22 cellular contexts compared by ENCODE assay signal in the genomic region with DNA sequence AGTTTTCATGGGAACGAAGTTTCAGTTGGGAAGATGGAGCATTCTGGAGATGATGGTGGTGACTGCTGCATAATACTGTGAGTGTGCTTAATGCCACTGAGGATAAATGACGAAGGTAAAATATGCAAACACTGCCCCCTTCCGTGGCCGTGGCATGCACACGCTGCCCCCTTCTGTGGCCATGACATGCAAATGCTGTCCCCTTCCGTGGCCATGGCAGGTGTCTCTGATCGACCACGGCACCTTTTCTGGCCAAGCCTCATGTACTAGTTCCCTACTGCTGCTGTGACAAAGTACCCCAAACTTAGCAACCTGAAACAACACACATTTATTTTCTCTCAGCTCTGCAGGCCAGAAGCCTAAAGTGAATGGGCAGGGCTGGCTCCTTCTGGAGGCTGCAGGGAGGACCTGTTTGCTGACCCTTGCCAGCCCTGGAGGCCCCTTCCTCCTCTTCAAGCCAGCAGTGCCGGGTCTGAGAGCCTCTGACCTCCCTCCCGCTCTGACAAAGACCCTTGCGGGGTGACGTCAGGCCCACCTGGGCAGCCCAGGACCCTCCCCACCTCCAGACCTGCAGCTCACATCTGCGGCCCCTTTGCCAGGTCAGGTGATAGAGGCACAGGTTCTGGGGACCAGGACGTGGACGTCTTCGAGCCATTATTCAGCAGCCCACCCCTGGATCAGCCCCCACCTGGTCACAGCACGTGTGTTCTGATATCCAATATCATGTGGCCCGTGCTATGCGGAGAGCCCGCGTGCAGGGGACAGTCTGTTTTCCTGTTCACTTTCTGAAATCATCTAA.
DNase-seq lines count a peak whose midpoint lies in the region; ATAC-seq and TF ChIP-seq lines count a peak whose summit lies in the region.
"Had no signal": no experiment of that assay in that cellular context is flagged by ENCODE, and none has a peak within 500 bp of the region (broad histone marks: within the 10 kb centered on the region; RNA-seq: fewer than 3 reads in every experiment).

No MANE protein-coding gene starts in this region.

- no peak overlapping the region for H3K9ac ChIP-seq in HCT116 (ENCODE audit: low read length)
- H3K9ac ChIP-seq: KMS-11 had no signal

- no peak overlapping the region for H2AFZ ChIP-seq in HCT116 (ENCODE audit: low read depth, low read length, poor library complexity, severe bottlenecking)

- no peaks in the 10 kb centered on the region for H3K9me3 ChIP-seq in HCT116 (ENCODE audit: control insufficient read depth in 1 of 2, insufficient read depth in 1 of 2, low read depth in 1 of 2, low read length in 2 of 2)
- no peaks in the 10 kb centered on the region for H3K9me3 ChIP-seq in Panc1 (ENCODE audit: control insufficient read depth, insufficient read depth, low read depth, low read length)
- H3K9me3 ChIP-seq in psoas muscle: no peaks in the 10 kb centered on the region
- H3K9me3 ChIP-seq: ascending aorta had no signal

- peak; percentile 37 for TF ChIP-seq RAD21 in HCT116 (IDR thresholded peaks at IDR 0.05; ENCODE audit: low read depth)

- BruUV-seq in HCT116 (replicated peaks; lab: Mats Ljungman, UMichigan) (no TSS peak), Panc1 (replicated peaks; lab: Mats Ljungman, UMichigan) (no TSS peak)

- H3K9me2 ChIP-seq in HCT116 (ENCODE audit: insufficient read depth): no peaks in the 10 kb centered on the region

- H3K79me2 ChIP-seq in HCT116 (ENCODE audit: insufficient read depth, low read length): no peaks in the 10 kb centered on the region

- H3K27me3 ChIP-seq in HCT116 (ENCODE audit: insufficient read depth, low read length) (peaks cover 15% of the 10 kb centered on the region), Panc1 (ENCODE audit: control insufficient read depth, insufficient read depth, low read length) (no peaks in the 10 kb centered on the region), psoas muscle (ENCODE audit: insufficient read depth in 3 of 3, low read length in 2 of 3) (peaks cover 0 to 83% (median 18%) of the 10 kb centered on the region in 3 donors)
- H3K27me3 ChIP-seq: ascending aorta had no signal

- no peak for TF ChIP-seq POLR2A in HCT116 (IDR thresholded peaks at IDR 0.05; ENCODE audit: borderline replicate concordance, extremely low read depth, insufficient read depth, insufficient read length)

- ATAC-seq in HCT116: 0 out of 2 replicates have a peak, but pooled peaks have one; percentile 27
- peak; percentile 82 for ATAC-seq in Panc1
- ATAC-seq in psoas muscle: no peak
- ATAC-seq: activated CD8-positive, alpha-beta T cell treated with anti-CD3 and anti-CD28 coated beads for 36 hours; left lobe of liver had no signal

- no peak overlapping the region for H3K4me2 ChIP-seq in HCT116 (ENCODE audit: low read length)
- H3K4me2 ChIP-seq: KMS-11, smooth muscle cell had no signal

- H3K36me3 ChIP-seq in HCT116 (ENCODE audit: control insufficient read depth in 1 of 2, insufficient read depth in 2 of 2, low read length in 2 of 2): no peaks in the 10 kb centered on the region
- H3K36me3 ChIP-seq in Panc1 (ENCODE audit: control insufficient read depth, insufficient read depth, low read length): no peaks in the 10 kb centered on the region
- no peaks in the 10 kb centered on the region for H3K36me3 ChIP-seq in psoas muscle (ENCODE audit: insufficient read depth in 1 of 2, low read depth in 1 of 2)
- H3K36me3 ChIP-seq: ascending aorta had no signal

- CTCF ChIA-PET in HCT116 (lab: Charles Lee): no interaction called here
- CTCF ChIA-PET in Panc1 (lab: Charles Lee): no interaction called here

- 50 to 52% (median 52%) methylated on average over 21 of the region's 21 CpGs for whole genome bisulfite sequencing in psoas muscle, 3 donors

- H3K4me3 ChIP-seq in HCT116 (replicated peaks in 1 of 2; ENCODE audit: low read depth in 1 of 2, low read length in 2 of 2) (no peak overlapping the region), Panc1 (ENCODE audit: low read depth in 2 of 2, low read length in 2 of 2) (no peak overlapping the region), psoas muscle (no peak overlapping the region)
- H3K4me3 ChIP-seq: ascending aorta, smooth muscle cell had no signal

- RAD21 ChIA-PET in HCT116 (lab: Charles Lee; ENCODE audit: low non-redundant PET in 1 of 2, low total read pairs in 2 of 2, uncharacterized antibody in 2 of 2, unreplicated experiment in 2 of 2): no interaction called here

- H3K27ac ChIP-seq in HCT116 (ENCODE audit: low read depth, low read length) (no peak overlapping the region), Panc1 (ENCODE audit: low read length) (no peak overlapping the region), psoas muscle (no peak overlapping the region)
- H3K27ac ChIP-seq: ascending aorta, KMS-11 had no signal

- TF ChIP-seq CTCF in HCT116 (IDR thresholded peaks at IDR 0.05 in 2 of 3, conservative IDR thresholded peaks at IDR 0.05 in 1 of 3; ENCODE audit: borderline replicate concordance in 1 of 3, insufficient read depth in 1 of 3, low read depth in 2 of 3, low read length in 2 of 3) (0 out of 6 replicates have a peak, but pooled peaks of 2 of the 3 experiments have one; percentile 10 to 15), Panc1 (IDR thresholded peaks at IDR 0.05) (no peak; the same call in 1 of the 2 replicates), psoas muscle (IDR thresholded peaks at IDR 0.05) (no peak)

- intact Hi-C loops in HCT116 (cut with micrococcal nuclease) (no loop called here), Panc1 (cut with micrococcal nuclease; ENCODE audit: unreplicated experiment) (loop anchor here (10.0 kb wide), 1 partner anchor 153 kb away; no protein-coding TSS in a partner anchor), psoas muscle (cut with DNase I) (no loop called here)

- no peaks in the 10 kb centered on the region for H4K20me1 ChIP-seq in HCT116 (ENCODE audit: insufficient read depth)

- H3K4me1 ChIP-seq in HCT116 (ENCODE audit: control insufficient read depth in 1 of 2, insufficient read depth in 2 of 2, low read length in 2 of 2): no peaks in the 10 kb centered on the region
- no peaks in the 10 kb centered on the region for H3K4me1 ChIP-seq in Panc1 (ENCODE audit: control insufficient read depth, insufficient read depth, low read length)
- no peaks in the 10 kb centered on the region for H3K4me1 ChIP-seq in psoas muscle
- H3K4me1 ChIP-seq: ascending aorta had no signal

- DNase-seq in NCI-H524 (lab: John Stamatoyannopoulos, UW): peak; percentile 23 to 50
- no peak for DNase-seq in NCI-H524 treated with DMSO at 0.1 percent for 48 hours (lab: John Stamatoyannopoulos, UW)
- DNase-seq in HCT116 (ENCODE audit: low read depth, low spot score): no peak
- DNase-seq in Panc1 (ENCODE audit: low read depth, low spot score): peak; percentile 17
- DNase-seq in left kidney (ENCODE audit: low read depth, low spot score): peak; percentile 39
- DNase-seq in NCI-H2029 (lab: John Stamatoyannopoulos, UW): no peak
- DNase-seq in psoas muscle: no peak
- DNase-seq in activated effector memory CD4-positive, alpha-beta T cell treated with anti-CD3 and anti-CD28 coated beads, Interleukin-2, amount 50 U/mL, for 16 hours: no peak
- DNase-seq: activated CD4-positive, CD25-positive, alpha-beta regulatory T cell; activated CD8-positive, alpha-beta T cell treated with anti-CD3 and anti-CD28 coated beads for 36 hours; activated naive CD4-positive, alpha-beta T cell treated with anti-CD3 and anti-CD28 coated beads, Interleukin-2, amount 50 U/mL, for 16 hours; activated T-cell treated with anti-CD3 and anti-CD28 coated beads, Interleukin-2, amount 50 U/mL, for 24 hours; CD4-positive, CD25-positive, alpha-beta regulatory T cell; cerebellar nuclear complex; DMS79 treated with DMSO at 0.1 percent for 48 hours; effector CD4-positive, alpha-beta T cell; SHP77 treated with DMSO at 0.1 percent for 48 hours; stimulated activated CD4-positive, alpha-beta T cell treated with anti-CD3 and anti-CD28 coated beads, Interleukin-4, amount 100 ng/mL, for 4 hours had no signal

- in situ Hi-C loops in Panc1 (cut with HindIII; ENCODE audit: low pct_unique_long_range_greater_than_20kb, low sequenced_read_pairs): no loop called here

- POLR2A ChIA-PET in HCT116 (lab: Charles Lee): no interaction called here
- POLR2A ChIA-PET in Panc1 (lab: Charles Lee): no interaction called here

TF ChIP-seq in HCT116, 20 proteins besides CTCF, POLR2A, EP300 and RAD21 (continues in another document):
- TF ChIP-seq, protein P1, sequence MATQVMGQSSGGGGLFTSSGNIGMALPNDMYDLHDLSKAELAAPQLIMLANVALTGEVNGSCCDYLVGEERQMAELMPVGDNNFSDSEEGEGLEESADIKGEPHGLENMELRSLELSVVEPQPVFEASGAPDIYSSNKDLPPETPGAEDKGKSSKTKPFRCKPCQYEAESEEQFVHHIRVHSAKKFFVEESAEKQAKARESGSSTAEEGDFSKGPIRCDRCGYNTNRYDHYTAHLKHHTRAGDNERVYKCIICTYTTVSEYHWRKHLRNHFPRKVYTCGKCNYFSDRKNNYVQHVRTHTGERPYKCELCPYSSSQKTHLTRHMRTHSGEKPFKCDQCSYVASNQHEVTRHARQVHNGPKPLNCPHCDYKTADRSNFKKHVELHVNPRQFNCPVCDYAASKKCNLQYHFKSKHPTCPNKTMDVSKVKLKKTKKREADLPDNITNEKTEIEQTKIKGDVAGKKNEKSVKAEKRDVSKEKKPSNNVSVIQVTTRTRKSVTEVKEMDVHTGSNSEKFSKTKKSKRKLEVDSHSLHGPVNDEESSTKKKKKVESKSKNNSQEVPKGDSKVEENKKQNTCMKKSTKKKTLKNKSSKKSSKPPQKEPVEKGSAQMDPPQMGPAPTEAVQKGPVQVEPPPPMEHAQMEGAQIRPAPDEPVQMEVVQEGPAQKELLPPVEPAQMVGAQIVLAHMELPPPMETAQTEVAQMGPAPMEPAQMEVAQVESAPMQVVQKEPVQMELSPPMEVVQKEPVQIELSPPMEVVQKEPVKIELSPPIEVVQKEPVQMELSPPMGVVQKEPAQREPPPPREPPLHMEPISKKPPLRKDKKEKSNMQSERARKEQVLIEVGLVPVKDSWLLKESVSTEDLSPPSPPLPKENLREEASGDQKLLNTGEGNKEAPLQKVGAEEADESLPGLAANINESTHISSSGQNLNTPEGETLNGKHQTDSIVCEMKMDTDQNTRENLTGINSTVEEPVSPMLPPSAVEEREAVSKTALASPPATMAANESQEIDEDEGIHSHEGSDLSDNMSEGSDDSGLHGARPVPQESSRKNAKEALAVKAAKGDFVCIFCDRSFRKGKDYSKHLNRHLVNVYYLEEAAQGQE (IDR thresholded peaks at IDR 0.05; ENCODE audit: low read depth): no peak
- no peak for TF ChIP-seq EZH2phosphoT487 (IDR thresholded peaks at IDR 0.05; ENCODE audit: borderline replicate concordance)
- no peak for TF ChIP-seq ZFX (IDR thresholded peaks at IDR 0.05)
- no peak for TF ChIP-seq EZH2 (IDR thresholded peaks at IDR 0.05)
- TF ChIP-seq YY1 (IDR thresholded peaks at IDR 0.05; ENCODE audit: extremely low read depth, insufficient replicate concordance, low read depth, low read length): no peak
- TF ChIP-seq POLR2AphosphoS5 (IDR thresholded peaks at IDR 0.05; ENCODE audit: low read depth, low read length): no peak
- no peak for TF ChIP-seq TCF7L2 (IDR thresholded peaks at IDR 0.05; ENCODE audit: borderline replicate concordance, extremely low read depth, insufficient read depth, insufficient read length)
- TF ChIP-seq, protein P2, sequence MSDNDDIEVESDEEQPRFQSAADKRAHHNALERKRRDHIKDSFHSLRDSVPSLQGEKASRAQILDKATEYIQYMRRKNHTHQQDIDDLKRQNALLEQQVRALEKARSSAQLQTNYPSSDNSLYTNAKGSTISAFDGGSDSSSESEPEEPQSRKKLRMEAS (IDR thresholded peaks at IDR 0.05): no peak

Comparison
In these comparisons a context has a peak if more than half of its experiments do, and no peak if none do; other contexts are left out.
1. DNase-seq: peak in NCI-H524 (2 of 2), Panc1 (single experiment) and left kidney (single experiment); none in NCI-H524 treated with DMSO at 0.1 percent for 48 hours (single experiment), HCT116 (single experiment), NCI-H2029 (single experiment), psoas muscle (0 of 2) and activated effector memory CD4-positive, alpha-beta T cell treated with anti-CD3 and anti-CD28 coated beads, Interleukin-2, amount 50 U/mL, for 16 hours (single experiment).
2. ATAC-seq: peak in HCT116 (single experiment) and Panc1 (single experiment); none in psoas muscle (0 of 4).
3. CTCF ChIP-seq: peak in HCT116 (2 of 3); none in Panc1 (single experiment) and psoas muscle (single experiment).